In the genomic region with DNA sequence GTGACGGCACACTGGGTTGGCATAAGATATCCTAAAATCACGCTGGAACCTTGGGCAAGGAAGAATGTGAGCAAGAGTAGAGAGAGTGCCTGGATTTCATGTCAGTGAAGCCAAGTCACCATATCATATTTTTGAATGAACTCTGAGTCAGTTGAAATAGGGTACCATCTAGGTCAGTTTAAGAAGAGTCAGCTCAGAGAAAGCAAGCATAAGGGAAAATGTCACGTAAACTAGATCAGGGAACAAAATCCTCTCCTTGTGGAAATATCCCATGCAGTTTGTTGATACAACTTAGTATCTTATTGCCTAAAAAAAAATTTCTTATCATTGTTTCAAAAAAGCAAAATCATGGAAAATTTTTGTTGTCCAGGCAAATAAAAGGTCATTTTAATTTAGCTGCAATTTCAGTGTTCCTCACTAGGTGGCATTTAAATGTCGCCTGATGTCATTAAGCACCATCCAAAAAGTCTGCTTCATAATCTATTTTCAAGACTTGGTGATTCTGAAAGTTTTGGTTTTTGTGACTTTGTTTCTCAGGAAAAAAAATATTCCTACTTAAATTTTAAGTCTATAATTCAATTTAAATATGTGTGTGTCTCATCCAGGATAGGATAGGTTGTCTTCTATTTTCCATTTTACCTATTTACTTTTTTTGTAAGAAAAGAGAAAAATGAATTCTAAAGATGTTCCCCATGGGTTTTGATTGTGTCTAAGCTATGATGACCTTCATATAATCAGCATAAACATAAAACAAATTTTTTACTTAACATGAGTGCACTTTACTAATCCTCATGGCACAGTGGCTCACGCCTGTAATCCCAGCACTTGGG, we compare ENCODE assay signal across 9 cellular contexts. TPM values are rescaled to one million over a fixed set of nuclear protein-coding genes. Genes with fewer than 3 reads are reported as not detected.
DNase-seq lines count a peak whose midpoint lies in the region; ATAC-seq and TF ChIP-seq lines count a peak whose summit lies in the region.
"Had no signal": no experiment of that assay in that cellular context is flagged by ENCODE, and none has a peak within 500 bp of the region (broad histone marks: within the 10 kb centered on the region; RNA-seq: fewer than 3 reads in every experiment).

No MANE protein-coding gene starts in this region.

- H3K4me3 Mint-ChIP-seq in neural progenitor cell, result no peak overlapping the region
- H3K4me3 Mint-ChIP-seq: activated T-cell treated with anti-CD3 and anti-CD28 coated beads, Interleukin-2, amount 50 U/mL, for 4 hours had no signal

- H3K27ac Mint-ChIP-seq in neural progenitor cell, result no peak overlapping the region

- no peaks in the 10 kb centered on the region for H3K27me3 ChIP-seq in neural progenitor cell

- H3K27me3 Mint-ChIP-seq in neural progenitor cell (ENCODE audit: insufficient read depth, low read depth), result no peaks in the 10 kb centered on the region

- H3K4me1 ChIP-seq in neural progenitor cell, result no peaks in the 10 kb centered on the region

- no peak overlapping the region for H3K4me2 ChIP-seq in neural progenitor cell

- H3K9me3 Mint-ChIP-seq in neural progenitor cell, result peaks cover 24% of the 10 kb centered on the region

- H3F3A ChIP-seq in neural progenitor cell (ENCODE audit: low read depth), result no peaks in the 10 kb centered on the region

- TF ChIP-seq CTCF in epithelial cell of esophagus (IDR thresholded peaks at IDR 0.05; ENCODE audit: insufficient read depth, low read depth, low read length, missing control alignments) (peak; percentile 45), neural progenitor cell (IDR thresholded peaks at IDR 0.05) (peak; percentile 66)

- H3K4me1 Mint-ChIP-seq in neural progenitor cell, result no peaks in the 10 kb centered on the region

- no peaks in the 10 kb centered on the region for H4K20me1 ChIP-seq in neural progenitor cell (ENCODE audit: low read depth)

- H3K36me3 Mint-ChIP-seq in neural progenitor cell, result no peaks in the 10 kb centered on the region

- no peaks in the 10 kb centered on the region for H3K36me3 ChIP-seq in neural progenitor cell

- no peaks in the 10 kb centered on the region for H3K79me2 ChIP-seq in neural progenitor cell (ENCODE audit: low read depth)

- H2AFZ ChIP-seq in neural progenitor cell (replicated peaks), result no peak overlapping the region

- no peaks in the 10 kb centered on the region for H3K9me3 ChIP-seq in neural progenitor cell (ENCODE audit: low read depth)

- DNase-seq in NCI-H2196 (lab: John Stamatoyannopoulos, UW; ENCODE audit: unreplicated experiment), result peak; percentile 50
- no peak for DNase-seq in NCI-H2196 treated with DMSO at 0.1 percent for 48 hours (lab: John Stamatoyannopoulos, UW; ENCODE audit: unreplicated experiment)
- peak; percentile 47 to 49 for DNase-seq in SHP77 (lab: John Stamatoyannopoulos, UW)
- peak; percentile 7 for DNase-seq in epithelial cell of esophagus (ENCODE audit: low read depth)
- DNase-seq in neural progenitor cell (ENCODE audit: low spot score), result no peak
- DNase-seq in nucleus accumbens (lab: John Stamatoyannopoulos, UW), result no peak
- DNase-seq: activated T-cell treated with anti-CD3 and anti-CD28 coated beads, Interleukin-2, amount 50 U/mL, for 4 hours had no signal

- H3K27ac ChIP-seq in neural progenitor cell, result no peak overlapping the region

- no peak overlapping the region for H3K9ac ChIP-seq in neural progenitor cell

- H3K4me3 ChIP-seq in epithelial cell of esophagus (ENCODE audit: low read length) (no peak overlapping the region), neural progenitor cell (no peak overlapping the region)

- ATAC-seq in HG03571 (IDR thresholded peaks at IDR 0.05; ENCODE audit: unreplicated experiment) (peak; percentile 74), HG02678 (IDR thresholded peaks at IDR 0.05; ENCODE audit: unreplicated experiment) (no peak)

RNA-seq across cellular contexts. Expression of a gene that starts 19.6 kb away (rescaled TPM):
- not detected in 2 replicates for total RNA-seq in neural progenitor cell (ENCODE audit: low replicate concordance)

RNA-seq across cellular contexts. Expression of a gene that starts 20.1 kb away (rescaled TPM):
- total RNA-seq in neural progenitor cell (ENCODE audit: low replicate concordance), result 29.0 and 32.0 TPM in 2 replicates

RNA-seq across cellular contexts. Expression of a gene that starts 31.4 kb away (rescaled TPM):
- 0.31 TPM in 1 of 2 replicates, not detected in the other for total RNA-seq in neural progenitor cell (ENCODE audit: low replicate concordance)

Comparison
In these comparisons a context has a peak if more than half of its experiments do, and no peak if none do; other contexts are left out.
1. DNase-seq: peak in NCI-H2196 (single experiment), SHP77 (2 of 2) and epithelial cell of esophagus (single experiment); none in NCI-H2196 treated with DMSO at 0.1 percent for 48 hours (single experiment), neural progenitor cell (single experiment) and nucleus accumbens (0 of 56).